22 cellular contexts compared by ENCODE assay signal in genomic region chr10:48806282-48806681, GRCh38.
A peak's percentile ranks its signal among the peaks of the same experiment; 100 is the strongest.
DNase-seq lines count a peak whose midpoint lies in the region; ATAC-seq lines count a peak whose summit lies in the region.
"Had no signal": no experiment of that assay in that cellular context is flagged by ENCODE, and none has a peak within 500 bp of the region (broad histone marks: within the 10 kb centered on the region; RNA-seq: fewer than 3 reads in every experiment).

No MANE protein-coding gene starts in this region.

- WGBS in mesendoderm (ENCODE audit: extremely low coverage, insufficient coverage, low lambda C conversion rate) = no CpG with 5 or more reads among the region's 4 CpGs

- H3K27me3 ChIP-seq in mesendoderm (ENCODE audit: insufficient read depth, low read length, poor library complexity) (no peaks in the 10 kb centered on the region), subcutaneous abdominal adipose tissue (ENCODE audit: control insufficient read depth in 5 of 5, insufficient read depth in 4 of 5, low read length in 5 of 5) (no peaks in the 10 kb centered on the region)
- H3K27me3 ChIP-seq: colonic mucosa, MG63, Peyer's patch had no signal

- peak overlapping the region; percentile 80 for H3K27ac Mint-ChIP-seq in activated CD4-positive, alpha-beta T cell treated with anti-CD3 and anti-CD28 coated beads, Interleukin-2, amount 10 ng/mL, durations not matched to agents 7 days and 5 days
- H3K27ac Mint-ChIP-seq: activated T-helper 2 cell treated with anti-CD3 and anti-CD28 coated beads, Interferon-gamma antibody, Interleukin-2, Interleukin-4, amounts not matched to agents 10 μg/mL and 5 μg/mL and 100 μg/mL, durations not matched to agents 14 hours and 24 hours and 36 hours; mesothelial cell of epicardium; nephron progenitor cell; T-helper 1 cell treated with Interleukin-12 subunit alpha and Interleukin-12 subunit beta and Interleukin-4 antibody, amounts not matched to agents 30 μg/mL and 1 μg/mL, for 36 hours had no signal

- no peak overlapping the region for H3K4ac ChIP-seq in mesendoderm (ENCODE audit: low read depth, low read length)

- H3K4me2 ChIP-seq in mesendoderm (ENCODE audit: low read length) = no peak overlapping the region

- CTCF ChIA-PET in activated CD4-positive, alpha-beta T cell treated with anti-CD3 and anti-CD28 coated beads, Interleukin-2, amount 10 ng/mL, durations not matched to agents 7 days and 5 days (lab: Charles Lee) = interaction anchor here (1.0 kb wide), 1 partner anchor 151 kb away, joined by 3 read pairs; no protein-coding TSS in a partner anchor

- no peaks in the 10 kb centered on the region for H3K79me1 ChIP-seq in mesendoderm (ENCODE audit: low read length)

- POLR2A ChIA-PET in activated CD4-positive, alpha-beta T cell treated with anti-CD3 and anti-CD28 coated beads, Interleukin-2, amount 10 ng/mL, durations not matched to agents 7 days and 5 days (lab: Charles Lee) = interaction anchor here (0.6 kb wide), 1 partner anchor 32 kb away, joined by 3 read pairs; no protein-coding TSS in a partner anchor

- H2BK120ac ChIP-seq in mesendoderm (ENCODE audit: low read depth, low read length) = no peak overlapping the region

- H3K27ac ChIP-seq in mesendoderm (ENCODE audit: low read depth, low read length) (no peak overlapping the region), subcutaneous abdominal adipose tissue (ENCODE audit: low read depth, low read length) (no peak overlapping the region)
- H3K27ac ChIP-seq: colonic mucosa had no signal

- H2AK5ac ChIP-seq in mesendoderm (ENCODE audit: low read length) = no peak overlapping the region

- H3K9me3 Mint-ChIP-seq in activated CD4-positive, alpha-beta T cell treated with anti-CD3 and anti-CD28 coated beads, Interleukin-2, amount 10 ng/mL, durations not matched to agents 7 days and 5 days = no peaks in the 10 kb centered on the region
- H3K9me3 Mint-ChIP-seq: activated T-helper 2 cell treated with anti-CD3 and anti-CD28 coated beads, Interferon-gamma antibody, Interleukin-2, Interleukin-4, amounts not matched to agents 10 μg/mL and 5 μg/mL and 100 μg/mL, durations not matched to agents 14 hours and 24 hours and 36 hours; brain; mesothelial cell of epicardium; nephron progenitor cell; T-helper 1 cell treated with Interleukin-12 subunit alpha and Interleukin-12 subunit beta and Interleukin-4 antibody, amounts not matched to agents 30 μg/mL and 1 μg/mL, for 36 hours had no signal

- H3K79me2 ChIP-seq in mesendoderm (ENCODE audit: control insufficient read depth, insufficient read depth, low read length) = no peaks in the 10 kb centered on the region

- no peak overlapping the region for H4K8ac ChIP-seq in mesendoderm (ENCODE audit: low read depth, low read length)

- no peaks in the 10 kb centered on the region for H3K9me3 ChIP-seq in subcutaneous abdominal adipose tissue (ENCODE audit: control insufficient read depth in 5 of 5, low read length in 5 of 5)
- H3K9me3 ChIP-seq: colonic mucosa, MG63, Peyer's patch had no signal

- DNase-seq in activated CD4-positive, alpha-beta T cell treated with anti-CD3 and anti-CD28 coated beads, Interleukin-2, amount 10 ng/mL, durations not matched to agents 7 days and 5 days = no peak
- no peak for DNase-seq in activated CD4-positive, alpha-beta T cell treated with anti-CD3 and anti-CD28 coated beads, Interleukin-2, amount 50 U/mL, for 4 hours
- peak; percentile 79 for DNase-seq in SK-N-DZ (ENCODE audit: low spot score)
- peak; percentile 8 for DNase-seq in mesendoderm
- DNase-seq in HK-2 (ENCODE audit: unreplicated experiment) = no peak
- DNase-seq in NCI-H2227 treated with DMSO at 0.1 percent for 48 hours (lab: John Stamatoyannopoulos, UW) = no peak
- DNase-seq: activated CD4-positive, alpha-beta T cell treated with anti-CD3 and anti-CD28 coated beads for 4 hours; colonic mucosa; EL; glutamatergic neuron; H7; MG63; NCI-H1417 treated with DMSO at 0.1 percent for 48 hours; NCI-H510A treated with DMSO at 0.1 percent for 48 hours; nephron progenitor cell; Peyer's patch had no signal

- H3K4me3 ChIP-seq in mesendoderm (ENCODE audit: low read length) = no peak overlapping the region
- peak overlapping the region; percentile 35 to 60 (median 52) for H3K4me3 ChIP-seq in subcutaneous abdominal adipose tissue (ENCODE audit: low read depth in 1 of 5, low read length in 5 of 5)
- H3K4me3 ChIP-seq: colonic mucosa, MG63, Peyer's patch had no signal

- H3K4me1 Mint-ChIP-seq in activated CD4-positive, alpha-beta T cell treated with anti-CD3 and anti-CD28 coated beads, Interleukin-2, amount 10 ng/mL, durations not matched to agents 7 days and 5 days = peaks cover 66% of the 10 kb centered on the region

- no peak overlapping the region for H3K23ac ChIP-seq in mesendoderm (ENCODE audit: low read length)

- no peak overlapping the region for H4K5ac ChIP-seq in mesendoderm (ENCODE audit: low read length)

- H2BK5ac ChIP-seq in mesendoderm (ENCODE audit: low read length) = no peak overlapping the region

- H3K36me3 Mint-ChIP-seq in activated CD4-positive, alpha-beta T cell treated with anti-CD3 and anti-CD28 coated beads, Interleukin-2, amount 10 ng/mL, durations not matched to agents 7 days and 5 days (ENCODE audit: low read depth) = peaks cover 5% of the 10 kb centered on the region
- H3K36me3 Mint-ChIP-seq: brain, mesothelial cell of epicardium had no signal

- no peak overlapping the region for H3K56ac ChIP-seq in mesendoderm (ENCODE audit: low read length)

- H3K18ac ChIP-seq in mesendoderm (ENCODE audit: low read length) = no peak overlapping the region

- H3K27me3 Mint-ChIP-seq in activated CD4-positive, alpha-beta T cell treated with anti-CD3 and anti-CD28 coated beads, Interleukin-2, amount 10 ng/mL, durations not matched to agents 7 days and 5 days = no peaks in the 10 kb centered on the region

- no peaks in the 10 kb centered on the region for H3K36me3 ChIP-seq in mesendoderm (ENCODE audit: control insufficient read depth, insufficient read depth, low read length)
- peaks cover 0 to 14% (median 0%) of the 10 kb centered on the region in 5 donors for H3K36me3 ChIP-seq in subcutaneous abdominal adipose tissue (ENCODE audit: control insufficient read depth in 5 of 5, insufficient read depth in 5 of 5, low read length in 5 of 5)
- H3K36me3 ChIP-seq: colonic mucosa, MG63, Peyer's patch had no signal

- ATAC-seq in HG03520 (IDR thresholded peaks at IDR 0.05; ENCODE audit: unreplicated experiment) = no peak

- no peak overlapping the region for H3K4me3 Mint-ChIP-seq in activated CD4-positive, alpha-beta T cell treated with anti-CD3 and anti-CD28 coated beads, Interleukin-2, amount 10 ng/mL, durations not matched to agents 7 days and 5 days
- H3K4me3 Mint-ChIP-seq: brain; mesothelial cell of epicardium; nephron progenitor cell; T-helper 1 cell treated with Interleukin-12 subunit alpha and Interleukin-12 subunit beta and Interleukin-4 antibody, amounts not matched to agents 30 μg/mL and 1 μg/mL, for 36 hours had no signal

- H3K9ac ChIP-seq in mesendoderm (ENCODE audit: low read length) (no peak overlapping the region), subcutaneous abdominal adipose tissue (ENCODE audit: low read length in 5 of 5) (peak overlapping the region in 1 of 5 donors; percentile 21)

- H3K4me1 ChIP-seq in mesendoderm (ENCODE audit: control insufficient read depth, low read depth, low read length) (no peaks in the 10 kb centered on the region), subcutaneous abdominal adipose tissue (ENCODE audit: control insufficient read depth in 5 of 5, insufficient read depth in 5 of 5, low read length in 5 of 5) (peaks cover 0 to 36% (median 29%) of the 10 kb centered on the region in 5 donors)
- H3K4me1 ChIP-seq: colonic mucosa had no signal

- no peak overlapping the region for H2BK15ac ChIP-seq in mesendoderm (replicated peaks; ENCODE audit: low read depth)

Comparison
In these comparisons a context has a peak if more than half of its experiments do, and no peak if none do; other contexts are left out.
1. DNase-seq: peak in SK-N-DZ (single experiment) and mesendoderm (single experiment); none in activated CD4-positive, alpha-beta T cell treated with anti-CD3 and anti-CD28 coated beads, Interleukin-2, amount 10 ng/mL, durations not matched to agents 7 days and 5 days (single experiment), activated CD4-positive, alpha-beta T cell treated with anti-CD3 and anti-CD28 coated beads, Interleukin-2, amount 50 U/mL, for 4 hours (0 of 2), HK-2 (single experiment) and NCI-H2227 treated with DMSO at 0.1 percent for 48 hours (single experiment).